ENCODE assay signal across 3 cellular contexts in the genomic region with DNA sequence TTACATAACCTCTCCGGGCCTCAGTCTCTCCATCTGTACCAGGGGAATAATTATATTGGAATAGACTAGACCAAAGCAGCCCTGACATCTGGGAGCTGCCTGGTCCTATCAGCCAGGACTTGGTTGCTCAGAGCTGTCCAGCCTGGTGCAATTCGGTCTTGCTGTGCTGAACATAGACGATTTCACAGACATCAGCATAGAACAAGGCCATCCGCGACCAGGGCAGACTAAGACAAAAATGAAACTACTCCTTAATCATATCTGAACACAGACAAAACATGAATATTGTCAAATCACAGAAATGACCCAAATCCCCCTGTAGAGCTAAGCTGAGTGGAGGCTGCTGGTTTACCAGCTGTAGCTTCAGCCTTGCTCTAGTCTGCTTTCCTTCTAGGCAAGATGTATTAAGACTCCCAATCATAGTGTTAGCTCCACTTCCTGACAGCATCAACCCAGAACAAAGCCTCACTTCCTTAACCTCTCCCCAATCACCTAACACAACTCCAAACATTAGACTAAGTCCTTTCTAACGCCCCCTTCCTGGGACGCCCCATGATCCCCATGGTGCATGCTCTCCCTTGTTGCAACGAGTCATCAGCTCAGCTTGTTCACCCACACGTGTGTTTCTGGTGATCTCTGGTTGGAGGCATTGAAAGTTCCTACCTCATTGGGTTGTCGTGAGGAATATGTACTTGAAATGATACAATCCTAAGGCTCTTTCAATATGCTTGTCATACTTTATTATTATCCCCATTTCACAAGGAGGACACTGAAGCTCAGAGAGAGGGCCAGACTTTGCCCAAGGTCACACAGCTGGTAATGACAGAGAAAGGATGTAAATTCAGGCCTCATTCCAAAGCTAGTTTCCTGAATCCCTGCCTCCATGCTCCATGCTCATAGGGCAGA.
A peak's percentile ranks its signal among the peaks of the same experiment; 100 is the strongest.
TF ChIP-seq lines count a peak whose summit lies in the region.

No MANE protein-coding gene starts in this region.

TF ChIP-seq in SK-N-SH, 30 proteins besides CTCF, POLR2A, EP300 and RAD21:
- TF ChIP-seq FOXJ3 (CRISPR knock-in tag; IDR thresholded peaks at IDR 0.05) (no peak), EZH2phosphoT487 (IDR thresholded peaks at IDR 0.05; ENCODE audit: borderline replicate concordance, low read depth) (no peak), MXI1 (IDR thresholded peaks at IDR 0.05; ENCODE audit: low read depth, low read length) (no peak), CHD2 (IDR thresholded peaks at IDR 0.05; ENCODE audit: low read length, partially characterized antibody) (no peak)
- TF ChIP-seq, protein P1, sequence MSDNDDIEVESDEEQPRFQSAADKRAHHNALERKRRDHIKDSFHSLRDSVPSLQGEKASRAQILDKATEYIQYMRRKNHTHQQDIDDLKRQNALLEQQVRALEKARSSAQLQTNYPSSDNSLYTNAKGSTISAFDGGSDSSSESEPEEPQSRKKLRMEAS (IDR thresholded peaks at IDR 0.05; ENCODE audit: low read depth): peak; percentile 8; the same call in 1 of the 2 replicates

TF ChIP-seq in SK-N-SH treated with all-trans-retinoic acid at 6 μM for 48 hours, 23 proteins besides CTCF, POLR2A, EP300 and RAD21:
- TF ChIP-seq, protein P2, sequence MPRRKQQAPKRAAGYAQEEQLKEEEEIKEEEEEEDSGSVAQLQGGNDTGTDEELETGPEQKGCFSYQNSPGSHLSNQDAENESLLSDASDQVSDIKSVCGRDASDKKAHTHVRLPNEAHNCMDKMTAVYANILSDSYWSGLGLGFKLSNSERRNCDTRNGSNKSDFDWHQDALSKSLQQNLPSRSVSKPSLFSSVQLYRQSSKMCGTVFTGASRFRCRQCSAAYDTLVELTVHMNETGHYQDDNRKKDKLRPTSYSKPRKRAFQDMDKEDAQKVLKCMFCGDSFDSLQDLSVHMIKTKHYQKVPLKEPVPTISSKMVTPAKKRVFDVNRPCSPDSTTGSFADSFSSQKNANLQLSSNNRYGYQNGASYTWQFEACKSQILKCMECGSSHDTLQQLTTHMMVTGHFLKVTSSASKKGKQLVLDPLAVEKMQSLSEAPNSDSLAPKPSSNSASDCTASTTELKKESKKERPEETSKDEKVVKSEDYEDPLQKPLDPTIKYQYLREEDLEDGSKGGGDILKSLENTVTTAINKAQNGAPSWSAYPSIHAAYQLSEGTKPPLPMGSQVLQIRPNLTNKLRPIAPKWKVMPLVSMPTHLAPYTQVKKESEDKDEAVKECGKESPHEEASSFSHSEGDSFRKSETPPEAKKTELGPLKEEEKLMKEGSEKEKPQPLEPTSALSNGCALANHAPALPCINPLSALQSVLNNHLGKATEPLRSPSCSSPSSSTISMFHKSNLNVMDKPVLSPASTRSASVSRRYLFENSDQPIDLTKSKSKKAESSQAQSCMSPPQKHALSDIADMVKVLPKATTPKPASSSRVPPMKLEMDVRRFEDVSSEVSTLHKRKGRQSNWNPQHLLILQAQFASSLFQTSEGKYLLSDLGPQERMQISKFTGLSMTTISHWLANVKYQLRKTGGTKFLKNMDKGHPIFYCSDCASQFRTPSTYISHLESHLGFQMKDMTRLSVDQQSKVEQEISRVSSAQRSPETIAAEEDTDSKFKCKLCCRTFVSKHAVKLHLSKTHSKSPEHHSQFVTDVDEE (CRISPR knock-in tag; IDR thresholded peaks at IDR 0.05): no peak
- TF ChIP-seq OSR1 (CRISPR knock-in tag; IDR thresholded peaks at IDR 0.05): no peak

TF ChIP-seq in K562, 482 proteins besides CTCF, POLR2A, EP300 and RAD21:
- TF ChIP-seq ASH1L (IDR thresholded peaks at IDR 0.05; ENCODE audit: borderline replicate concordance, low read depth, partially characterized antibody) (no peak), KHSRP (IDR thresholded peaks at IDR 0.05) (no peak), BRD4 (IDR thresholded peaks at IDR 0.05) (no peak), EHMT2 (IDR thresholded peaks at IDR 0.05) (peak; percentile 65; the same call in 1 of the 2 replicates), JUND (IDR thresholded peaks at IDR 0.05; ENCODE audit: borderline replicate concordance, low read depth, low read length) (peak; percentile 8; the same call in 1 of the 2 replicates), JUND (tag; IDR thresholded peaks at IDR 0.05; ENCODE audit: borderline replicate concordance, low read depth, low read length) (no peak), BHLHE40 (IDR thresholded peaks at IDR 0.05; ENCODE audit: low read length) (0 out of 2 replicates have a peak, but pooled peaks have one; percentile 12), NFRKB (IDR thresholded peaks at IDR 0.05; ENCODE audit: low read depth) (0 out of 2 replicates have a peak, but pooled peaks have one; percentile 30), SMARCA5 (IDR thresholded peaks at IDR 0.05) (no peak), KAT2B (IDR thresholded peaks at IDR 0.05; ENCODE audit: low read depth, low read length) (no peak), ADNP (tag; IDR thresholded peaks at IDR 0.05) (no peak), FOSL1 (tag; conservative IDR thresholded peaks at IDR 0.05) (no peak), ESRRB (CRISPR knock-in tag; IDR thresholded peaks at IDR 0.05; ENCODE audit: borderline replicate concordance) (no peak), SMARCC2 (IDR thresholded peaks at IDR 0.05; ENCODE audit: low read depth) (no peak), SP1 (CRISPR knock-in tag; IDR thresholded peaks at IDR 0.05) (no peak), SPI1 (IDR thresholded peaks at IDR 0.05; ENCODE audit: borderline replicate concordance, low read depth, low read length) (no peak), ZNF75A (CRISPR knock-in tag; IDR thresholded peaks at IDR 0.05) (no peak), EGR1 (conservative IDR thresholded peaks at IDR 0.05) (peak; percentile 44)
- TF ChIP-seq, protein P3, sequence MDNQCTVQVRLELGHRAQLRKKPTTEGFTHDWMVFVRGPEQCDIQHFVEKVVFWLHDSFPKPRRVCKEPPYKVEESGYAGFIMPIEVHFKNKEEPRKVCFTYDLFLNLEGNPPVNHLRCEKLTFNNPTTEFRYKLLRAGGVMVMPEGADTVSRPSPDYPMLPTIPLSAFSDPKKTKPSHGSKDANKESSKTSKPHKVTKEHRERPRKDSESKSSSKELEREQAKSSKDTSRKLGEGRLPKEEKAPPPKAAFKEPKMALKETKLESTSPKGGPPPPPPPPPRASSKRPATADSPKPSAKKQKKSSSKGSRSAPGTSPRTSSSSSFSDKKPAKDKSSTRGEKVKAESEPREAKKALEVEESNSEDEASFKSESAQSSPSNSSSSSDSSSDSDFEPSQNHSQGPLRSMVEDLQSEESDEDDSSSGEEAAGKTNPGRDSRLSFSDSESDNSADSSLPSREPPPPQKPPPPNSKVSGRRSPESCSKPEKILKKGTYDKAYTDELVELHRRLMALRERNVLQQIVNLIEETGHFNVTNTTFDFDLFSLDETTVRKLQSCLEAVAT (IDR thresholded peaks at IDR 0.05): 0 out of 4 replicates have a peak, but pooled peaks of 1 of the 2 experiments have one; percentile 17
- TF ChIP-seq, protein P4, sequence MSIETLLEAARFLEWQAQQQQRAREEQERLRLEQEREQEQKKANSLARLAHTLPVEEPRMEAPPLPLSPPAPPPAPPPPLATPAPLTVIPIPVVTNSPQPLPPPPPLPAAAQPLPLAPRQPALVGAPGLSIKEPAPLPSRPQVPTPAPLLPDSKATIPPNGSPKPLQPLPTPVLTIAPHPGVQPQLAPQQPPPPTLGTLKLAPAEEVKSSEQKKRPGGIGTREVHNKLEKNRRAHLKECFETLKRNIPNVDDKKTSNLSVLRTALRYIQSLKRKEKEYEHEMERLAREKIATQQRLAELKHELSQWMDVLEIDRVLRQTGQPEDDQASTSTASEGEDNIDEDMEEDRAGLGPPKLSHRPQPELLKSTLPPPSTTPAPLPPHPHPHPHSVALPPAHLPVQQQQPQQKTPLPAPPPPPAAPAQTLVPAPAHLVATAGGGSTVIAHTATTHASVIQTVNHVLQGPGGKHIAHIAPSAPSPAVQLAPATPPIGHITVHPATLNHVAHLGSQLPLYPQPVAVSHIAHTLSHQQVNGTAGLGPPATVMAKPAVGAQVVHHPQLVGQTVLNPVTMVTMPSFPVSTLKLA (conservative IDR thresholded peaks at IDR 0.05): 0 out of 4 replicates have a peak, but pooled peaks of 1 of the 2 experiments have one; percentile 32
- TF ChIP-seq, protein P5, sequence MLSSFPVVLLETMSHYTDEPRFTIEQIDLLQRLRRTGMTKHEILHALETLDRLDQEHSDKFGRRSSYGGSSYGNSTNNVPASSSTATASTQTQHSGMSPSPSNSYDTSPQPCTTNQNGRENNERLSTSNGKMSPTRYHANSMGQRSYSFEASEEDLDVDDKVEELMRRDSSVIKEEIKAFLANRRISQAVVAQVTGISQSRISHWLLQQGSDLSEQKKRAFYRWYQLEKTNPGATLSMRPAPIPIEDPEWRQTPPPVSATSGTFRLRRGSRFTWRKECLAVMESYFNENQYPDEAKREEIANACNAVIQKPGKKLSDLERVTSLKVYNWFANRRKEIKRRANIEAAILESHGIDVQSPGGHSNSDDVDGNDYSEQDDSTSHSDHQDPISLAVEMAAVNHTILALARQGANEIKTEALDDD (IDR thresholded peaks at IDR 0.05): peak; percentile 16; the same call in 1 of the 2 replicates
- TF ChIP-seq, protein P6, sequence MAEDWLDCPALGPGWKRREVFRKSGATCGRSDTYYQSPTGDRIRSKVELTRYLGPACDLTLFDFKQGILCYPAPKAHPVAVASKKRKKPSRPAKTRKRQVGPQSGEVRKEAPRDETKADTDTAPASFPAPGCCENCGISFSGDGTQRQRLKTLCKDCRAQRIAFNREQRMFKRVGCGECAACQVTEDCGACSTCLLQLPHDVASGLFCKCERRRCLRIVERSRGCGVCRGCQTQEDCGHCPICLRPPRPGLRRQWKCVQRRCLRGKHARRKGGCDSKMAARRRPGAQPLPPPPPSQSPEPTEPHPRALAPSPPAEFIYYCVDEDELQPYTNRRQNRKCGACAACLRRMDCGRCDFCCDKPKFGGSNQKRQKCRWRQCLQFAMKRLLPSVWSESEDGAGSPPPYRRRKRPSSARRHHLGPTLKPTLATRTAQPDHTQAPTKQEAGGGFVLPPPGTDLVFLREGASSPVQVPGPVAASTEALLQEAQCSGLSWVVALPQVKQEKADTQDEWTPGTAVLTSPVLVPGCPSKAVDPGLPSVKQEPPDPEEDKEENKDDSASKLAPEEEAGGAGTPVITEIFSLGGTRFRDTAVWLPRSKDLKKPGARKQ (CRISPR knock-in tag; IDR thresholded peaks at IDR 0.05): no peak
- TF ChIP-seq, protein P7, sequence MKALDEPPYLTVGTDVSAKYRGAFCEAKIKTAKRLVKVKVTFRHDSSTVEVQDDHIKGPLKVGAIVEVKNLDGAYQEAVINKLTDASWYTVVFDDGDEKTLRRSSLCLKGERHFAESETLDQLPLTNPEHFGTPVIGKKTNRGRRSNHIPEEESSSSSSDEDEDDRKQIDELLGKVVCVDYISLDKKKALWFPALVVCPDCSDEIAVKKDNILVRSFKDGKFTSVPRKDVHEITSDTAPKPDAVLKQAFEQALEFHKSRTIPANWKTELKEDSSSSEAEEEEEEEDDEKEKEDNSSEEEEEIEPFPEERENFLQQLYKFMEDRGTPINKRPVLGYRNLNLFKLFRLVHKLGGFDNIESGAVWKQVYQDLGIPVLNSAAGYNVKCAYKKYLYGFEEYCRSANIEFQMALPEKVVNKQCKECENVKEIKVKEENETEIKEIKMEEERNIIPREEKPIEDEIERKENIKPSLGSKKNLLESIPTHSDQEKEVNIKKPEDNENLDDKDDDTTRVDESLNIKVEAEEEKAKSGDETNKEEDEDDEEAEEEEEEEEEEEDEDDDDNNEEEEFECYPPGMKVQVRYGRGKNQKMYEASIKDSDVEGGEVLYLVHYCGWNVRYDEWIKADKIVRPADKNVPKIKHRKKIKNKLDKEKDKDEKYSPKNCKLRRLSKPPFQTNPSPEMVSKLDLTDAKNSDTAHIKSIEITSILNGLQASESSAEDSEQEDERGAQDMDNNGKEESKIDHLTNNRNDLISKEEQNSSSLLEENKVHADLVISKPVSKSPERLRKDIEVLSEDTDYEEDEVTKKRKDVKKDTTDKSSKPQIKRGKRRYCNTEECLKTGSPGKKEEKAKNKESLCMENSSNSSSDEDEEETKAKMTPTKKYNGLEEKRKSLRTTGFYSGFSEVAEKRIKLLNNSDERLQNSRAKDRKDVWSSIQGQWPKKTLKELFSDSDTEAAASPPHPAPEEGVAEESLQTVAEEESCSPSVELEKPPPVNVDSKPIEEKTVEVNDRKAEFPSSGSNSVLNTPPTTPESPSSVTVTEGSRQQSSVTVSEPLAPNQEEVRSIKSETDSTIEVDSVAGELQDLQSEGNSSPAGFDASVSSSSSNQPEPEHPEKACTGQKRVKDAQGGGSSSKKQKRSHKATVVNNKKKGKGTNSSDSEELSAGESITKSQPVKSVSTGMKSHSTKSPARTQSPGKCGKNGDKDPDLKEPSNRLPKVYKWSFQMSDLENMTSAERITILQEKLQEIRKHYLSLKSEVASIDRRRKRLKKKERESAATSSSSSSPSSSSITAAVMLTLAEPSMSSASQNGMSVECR (CRISPR knock-in tag; IDR thresholded peaks at IDR 0.05): 0 out of 2 replicates have a peak, but pooled peaks have one; percentile 14
- TF ChIP-seq, protein P8, sequence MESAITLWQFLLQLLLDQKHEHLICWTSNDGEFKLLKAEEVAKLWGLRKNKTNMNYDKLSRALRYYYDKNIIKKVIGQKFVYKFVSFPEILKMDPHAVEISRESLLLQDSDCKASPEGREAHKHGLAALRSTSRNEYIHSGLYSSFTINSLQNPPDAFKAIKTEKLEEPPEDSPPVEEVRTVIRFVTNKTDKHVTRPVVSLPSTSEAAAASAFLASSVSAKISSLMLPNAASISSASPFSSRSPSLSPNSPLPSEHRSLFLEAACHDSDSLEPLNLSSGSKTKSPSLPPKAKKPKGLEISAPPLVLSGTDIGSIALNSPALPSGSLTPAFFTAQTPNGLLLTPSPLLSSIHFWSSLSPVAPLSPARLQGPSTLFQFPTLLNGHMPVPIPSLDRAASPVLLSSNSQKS (CRISPR knock-in tag; IDR thresholded peaks at IDR 0.05): no peak
- TF ChIP-seq, protein P9, sequence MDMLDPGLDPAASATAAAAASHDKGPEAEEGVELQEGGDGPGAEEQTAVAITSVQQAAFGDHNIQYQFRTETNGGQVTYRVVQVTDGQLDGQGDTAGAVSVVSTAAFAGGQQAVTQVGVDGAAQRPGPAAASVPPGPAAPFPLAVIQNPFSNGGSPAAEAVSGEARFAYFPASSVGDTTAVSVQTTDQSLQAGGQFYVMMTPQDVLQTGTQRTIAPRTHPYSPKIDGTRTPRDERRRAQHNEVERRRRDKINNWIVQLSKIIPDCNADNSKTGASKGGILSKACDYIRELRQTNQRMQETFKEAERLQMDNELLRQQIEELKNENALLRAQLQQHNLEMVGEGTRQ (CRISPR knock-in tag; IDR thresholded peaks at IDR 0.05): no peak
TF ChIP-seq in K562: peak in this region for 9.
